In the genomic region with DNA sequence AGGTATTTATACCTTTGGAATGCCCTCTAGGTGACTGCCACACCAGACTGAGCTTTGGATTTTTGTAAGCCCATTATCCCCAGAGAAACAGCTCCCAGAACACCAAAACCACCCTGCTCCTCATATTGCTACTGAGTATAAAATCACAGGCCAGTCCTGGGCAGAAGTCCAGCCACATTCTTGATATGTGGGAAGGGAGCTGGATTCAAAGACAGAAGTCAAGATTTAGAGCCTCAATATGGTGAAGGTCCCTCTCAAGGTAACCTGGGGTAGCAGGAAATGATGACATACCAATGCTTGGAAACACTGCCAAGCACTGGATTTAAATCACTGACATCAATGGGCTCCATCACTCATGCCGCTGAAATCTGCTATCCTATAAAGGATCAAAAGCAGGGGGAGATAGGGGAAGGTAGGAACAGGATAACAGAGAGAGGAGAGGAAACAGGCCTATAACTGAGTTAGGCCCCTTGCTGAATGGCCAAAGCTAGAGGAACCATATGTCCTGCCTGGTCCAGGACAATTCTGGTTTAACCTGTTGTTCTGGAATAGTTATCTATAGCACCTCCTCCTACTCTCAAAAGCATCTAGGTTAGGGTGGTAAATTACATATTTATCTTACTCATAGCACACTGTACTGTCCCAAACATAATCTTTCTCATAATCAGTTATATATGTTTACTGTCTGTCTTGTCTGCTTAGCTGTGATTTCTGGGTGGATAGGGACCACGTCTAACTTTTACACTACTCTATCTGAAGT, we compare ENCODE assay signal across 19 cellular contexts.
DNase-seq lines count a peak whose midpoint lies in the region; ATAC-seq and TF ChIP-seq lines count a peak whose summit lies in the region.
"Had no signal": no experiment of that assay in that cellular context is flagged by ENCODE, and none has a peak within 500 bp of the region (broad histone marks: within the 10 kb centered on the region; RNA-seq: fewer than 3 reads in every experiment).

No MANE protein-coding gene starts in this region.

- peak overlapping the region in 4 of 5 donors; percentile 32 to 51 (median 42) for H3K27ac ChIP-seq in adrenal gland
- peak overlapping the region; percentile 1 for H3K27ac ChIP-seq in skeletal muscle tissue (ENCODE audit: low read depth, low read length)
- H3K27ac ChIP-seq: hepatocyte, upper lobe of right lung had no signal

- no peak for TF ChIP-seq CTCF in adrenal gland (IDR thresholded peaks at IDR 0.05)

- no peak overlapping the region for H3K9ac ChIP-seq in skeletal muscle tissue (ENCODE audit: low read depth in 1 of 3, low read length in 3 of 3)
- H3K9ac ChIP-seq: SK-N-SH had no signal

- TF ChIP-seq POLR2A in adrenal gland (IDR thresholded peaks at IDR 0.05) (no peak), erythroblast (IDR thresholded peaks at IDR 0.05; ENCODE audit: low read length) (no peak)

- DNase-seq in DMS53 (lab: John Stamatoyannopoulos, UW) (peak; percentile 42), adrenal gland (peak; percentile 55 to 77 (median 65)), left colon (no peak), erythroblast (lab: John Stamatoyannopoulos, UW) (no peak), DMS114 treated with DMSO at 0.1 percent for 48 hours (lab: John Stamatoyannopoulos, UW; ENCODE audit: unreplicated experiment) (no peak), EL (no peak)
- DNase-seq: activated CD8-positive, alpha-beta T cell treated with anti-CD3 and anti-CD28 coated beads for 36 hours; activated naive CD4-positive, alpha-beta T cell treated with anti-CD3 and anti-CD28 coated beads, Interleukin-2, amount 10 ng/mL, durations not matched to agents 7 days and 5 days; activated T-cell treated with anti-CD3 and anti-CD28 coated beads, Interleukin-2, amount 50 U/mL, for 48 hours; BE2C; HFFc6; naive B cell; SK-N-SH; stimulated activated naive CD8-positive, alpha-beta T cell treated with anti-CD3 and anti-CD28 coated beads, Interleukin-15, Interleukin-2, amounts not matched to agents 100 U/mL and 50 U/mL, for 24 hours; upper lobe of right lung had no signal

- H3K4me3 ChIP-seq in adrenal gland, result no peak overlapping the region
- no peak overlapping the region for H3K4me3 ChIP-seq in skeletal muscle tissue (ENCODE audit: low read length in 3 of 3)
- H3K4me3 ChIP-seq: hepatocyte, lung, upper lobe of right lung had no signal

- no peaks in the 10 kb centered on the region for H3K4me1 ChIP-seq in adrenal gland (replicated peaks in 1 of 2)
- no peaks in the 10 kb centered on the region for H3K4me1 ChIP-seq in skeletal muscle tissue (ENCODE audit: control insufficient read depth in 3 of 3, insufficient read depth in 3 of 3, low read length in 3 of 3)
- H3K4me1 ChIP-seq: BE2C, upper lobe of right lung had no signal

- WGBS in adrenal gland, 4 donors, result 40 to 55% (median 47%) methylated on average over 2 of the region's 2 CpGs

- ATAC-seq in left colon (peak; percentile 42), GM18870 (IDR thresholded peaks at IDR 0.05; ENCODE audit: unreplicated experiment) (no peak)
- ATAC-seq: activated CD8-positive, alpha-beta T cell treated with anti-CD3 and anti-CD28 coated beads for 36 hours; stimulated activated naive CD8-positive, alpha-beta T cell treated with anti-CD3 and anti-CD28 coated beads, Interleukin-15, Interleukin-2, amounts not matched to agents 100 U/mL and 50 U/mL, for 24 hours; upper lobe of right lung had no signal

- H3K36me3 ChIP-seq in adrenal gland (replicated peaks in 1 of 2) (no peaks in the 10 kb centered on the region), skeletal muscle tissue (ENCODE audit: control insufficient read depth in 3 of 3, insufficient read depth in 3 of 3, low read length in 3 of 3) (no peaks in the 10 kb centered on the region)
- H3K36me3 ChIP-seq: BE2C, upper lobe of right lung had no signal

- no peaks in the 10 kb centered on the region for H3K27me3 ChIP-seq in adrenal gland
- no peaks in the 10 kb centered on the region for H3K27me3 ChIP-seq in skeletal muscle tissue (ENCODE audit: control insufficient read depth in 3 of 3, insufficient read depth in 3 of 3, low read length in 3 of 3)
- H3K27me3 ChIP-seq: BE2C, hepatocyte, upper lobe of right lung had no signal

- intact Hi-C loops in adrenal gland (cut with DNase I), result no loop called here
- intact Hi-C loops in left colon (cut with DNase I, micrococcal nuclease), result no loop called here

- no peaks in the 10 kb centered on the region for H3K9me3 ChIP-seq in adrenal gland (replicated peaks in 1 of 3)
- H3K9me3 ChIP-seq in skeletal muscle tissue (ENCODE audit: control insufficient read depth in 3 of 3, low read length in 3 of 3), result no peaks in the 10 kb centered on the region
- H3K9me3 ChIP-seq: BE2C, SK-N-SH, upper lobe of right lung had no signal

Comparison
In these comparisons a context has a peak if more than half of its experiments do, and no peak if none do; other contexts are left out.
1. DNase-seq: peak in DMS53 (single experiment) and adrenal gland (7 of 7); none in left colon (0 of 2), erythroblast (0 of 2), DMS114 treated with DMSO at 0.1 percent for 48 hours (single experiment) and EL (single experiment).